ENCODE assay signal across 15 cellular contexts in the genomic region with DNA sequence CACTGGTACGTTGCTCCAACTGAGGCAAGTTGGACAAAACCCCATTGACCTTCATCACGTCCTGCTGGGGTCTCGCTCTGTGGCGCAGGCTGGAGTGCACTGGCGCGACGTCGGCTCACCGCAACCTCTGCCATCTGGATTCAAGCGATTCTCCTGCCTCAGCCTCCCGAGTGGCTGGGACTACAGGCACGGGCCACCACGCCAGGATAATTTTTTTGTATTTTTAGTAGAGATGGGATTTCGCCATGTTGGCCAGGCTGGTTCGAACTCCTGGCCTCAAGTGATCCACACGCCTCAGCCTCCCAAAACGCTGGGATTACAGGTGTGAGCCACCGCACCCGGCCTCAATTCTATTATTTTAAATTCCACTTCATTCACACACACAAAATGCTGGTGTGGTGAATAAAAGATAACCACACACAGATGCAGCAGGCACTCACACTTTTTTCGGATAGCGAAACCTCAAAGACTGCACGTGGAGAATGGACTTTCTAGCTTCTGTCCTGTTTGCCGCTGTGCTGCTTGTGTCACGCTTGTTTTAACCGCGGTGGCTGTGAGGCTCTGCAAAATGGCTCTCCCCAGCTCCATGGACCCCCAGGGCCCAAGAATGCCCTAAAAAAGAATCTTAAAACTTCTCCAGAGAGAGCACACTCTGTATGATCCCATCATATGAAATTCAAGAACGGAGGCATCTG. TPM values are rescaled to one million over a fixed set of nuclear protein-coding genes. Genes with fewer than 3 reads are reported as not detected.
A peak's percentile ranks its signal among the peaks of the same experiment; 100 is the strongest.
DNase-seq lines count a peak whose midpoint lies in the region; ATAC-seq and TF ChIP-seq lines count a peak whose summit lies in the region.
"Had no signal": no experiment of that assay in that cellular context is flagged by ENCODE, and none has a peak within 500 bp of the region (broad histone marks: within the 10 kb centered on the region; RNA-seq: fewer than 3 reads in every experiment).

No MANE protein-coding gene starts in this region.

- H3K27ac ChIP-seq in AG04450 (ENCODE audit: low read depth, low read length), result peak overlapping the region; percentile 98
- H3K27ac ChIP-seq in brain microvascular endothelial cell, result peak overlapping the region; percentile 93
- peak overlapping the region; percentile 43 to 76 for H3K27ac ChIP-seq in lung (ENCODE audit: low read depth in 1 of 2, low read length in 1 of 2)

- in situ Hi-C loops in brain microvascular endothelial cell (cut with HindIII; ENCODE audit: low pct_ligation_motif_present, low sequenced_read_pairs), result no loop called here

- no peak overlapping the region for H3K4me2 ChIP-seq in skeletal muscle satellite cell (ENCODE audit: low read length)

- H3K4me1 Mint-ChIP-seq in naive thymus-derived CD8-positive, alpha-beta T cell, result no peaks in the 10 kb centered on the region
- H3K4me1 Mint-ChIP-seq: activated CD4-positive, alpha-beta T cell treated with anti-CD3 and anti-CD28 coated beads, Interleukin-2, amount 10 ng/mL, durations not matched to agents 7 days and 5 days had no signal

- H3K4me3 Mint-ChIP-seq in naive thymus-derived CD8-positive, alpha-beta T cell, result no peak overlapping the region
- H3K4me3 Mint-ChIP-seq: activated CD4-positive, alpha-beta T cell treated with anti-CD3 and anti-CD28 coated beads, Interleukin-2, amount 10 ng/mL, durations not matched to agents 7 days and 5 days; activated T-helper 1 cell treated with anti-CD3 and anti-CD28 coated beads, Interleukin-12 subunit alpha, Interleukin-12 subunit beta, Interleukin-2, Interleukin-4 antibody, amounts not matched to agents 30 ng/mL and 10 ng/mL and 1 ng/mL, durations not matched to agents 14 hours and 24 hours and 36 hours; natural killer cell treated with Interleukin-12 subunit alpha and Interleukin-12 subunit beta and Interleukin-15 and Interleukin-18, amount 100 ng/mL, for 72 hours had no signal

- no peak overlapping the region for H3K27ac Mint-ChIP-seq in naive thymus-derived CD8-positive, alpha-beta T cell
- H3K27ac Mint-ChIP-seq: activated CD4-positive, alpha-beta T cell treated with anti-CD3 and anti-CD28 coated beads, Interleukin-2, amount 10 ng/mL, durations not matched to agents 7 days and 5 days; activated T-helper 1 cell treated with anti-CD3 and anti-CD28 coated beads, Interleukin-12 subunit alpha, Interleukin-12 subunit beta, Interleukin-2, Interleukin-4 antibody, amounts not matched to agents 30 ng/mL and 10 ng/mL and 1 ng/mL, durations not matched to agents 14 hours and 24 hours and 36 hours; natural killer cell treated with Interleukin-12 subunit alpha and Interleukin-12 subunit beta and Interleukin-15 and Interleukin-18, amount 100 ng/mL, for 72 hours had no signal

- H3K9me3 Mint-ChIP-seq in naive thymus-derived CD8-positive, alpha-beta T cell, result no peaks in the 10 kb centered on the region
- H3K9me3 Mint-ChIP-seq: activated CD4-positive, alpha-beta T cell treated with anti-CD3 and anti-CD28 coated beads, Interleukin-2, amount 10 ng/mL, durations not matched to agents 7 days and 5 days; activated T-helper 1 cell treated with anti-CD3 and anti-CD28 coated beads, Interleukin-12 subunit alpha, Interleukin-12 subunit beta, Interleukin-2, Interleukin-4 antibody, amounts not matched to agents 30 ng/mL and 10 ng/mL and 1 ng/mL, durations not matched to agents 14 hours and 24 hours and 36 hours; natural killer cell treated with Interleukin-12 subunit alpha and Interleukin-12 subunit beta and Interleukin-15 and Interleukin-18, amount 100 ng/mL, for 72 hours had no signal

- POLR2A ChIA-PET in AG04450 (lab: Yijun Ruan, JAX), result interaction anchor here (0.6 to 1.6 kb wide), 11 partner anchors 11 to 467 kb away, joined by 3 to 10 read pairs (median 5); partner anchors contain the start of genes COL4A1 and COL4A2
- POLR2A ChIA-PET in naive thymus-derived CD8-positive, alpha-beta T cell (lab: Charles Lee), result no interaction called here

- TF ChIP-seq CTCF in AG04450 (IDR thresholded peaks at IDR 0.05; ENCODE audit: low read depth, low read length) (no peak), brain microvascular endothelial cell (IDR thresholded peaks at IDR 0.05; ENCODE audit: low read depth, low read length, missing control alignments) (no peak), lung (IDR thresholded peaks at IDR 0.05; ENCODE audit: control extremely low read depth, extremely low read depth) (no peak)

- no peaks in the 10 kb centered on the region for H3K36me3 Mint-ChIP-seq in naive thymus-derived CD8-positive, alpha-beta T cell
- H3K36me3 Mint-ChIP-seq: natural killer cell treated with Interleukin-12 subunit alpha and Interleukin-12 subunit beta and Interleukin-15 and Interleukin-18, amount 100 ng/mL, for 72 hours had no signal

- peak overlapping the region; percentile 24 for H3K9ac ChIP-seq in skeletal muscle satellite cell (ENCODE audit: low read depth, low read length)

- no peak for ATAC-seq in lung (ENCODE audit: insufficient read depth, low FRiP score)
- no peak for ATAC-seq in naive thymus-derived CD8-positive, alpha-beta T cell
- ATAC-seq in HG02870 (IDR thresholded peaks at IDR 0.05; ENCODE audit: unreplicated experiment), result no peak
- ATAC-seq in HG02852 (IDR thresholded peaks at IDR 0.05; ENCODE audit: unreplicated experiment), result no peak
- no peak for ATAC-seq in HG03442 (IDR thresholded peaks at IDR 0.05; ENCODE audit: unreplicated experiment)
- ATAC-seq: natural killer cell treated with Interleukin-12 subunit alpha and Interleukin-12 subunit beta and Interleukin-15 and Interleukin-18, amount 100 ng/mL, for 72 hours had no signal

- H3K27me3 Mint-ChIP-seq in naive thymus-derived CD8-positive, alpha-beta T cell, result peaks cover 0 to 13% (median 4%) of the 10 kb centered on the region in 5 donors

- DNase-seq in AG04450 (ENCODE audit: low read depth, low spot score) (no peak), brain microvascular endothelial cell (no peak), lung (ENCODE audit: low spot score) (peak; percentile 17)
- no peak for DNase-seq in naive thymus-derived CD8-positive, alpha-beta T cell
- DNase-seq: activated CD4-positive, alpha-beta T cell treated with anti-CD3 and anti-CD28 coated beads, Interleukin-2, amount 10 ng/mL, durations not matched to agents 7 days and 5 days; effector memory CD4-positive, alpha-beta T cell; NCI-H187; small intestine; substantia nigra had no signal

- WGBS in lung, 2 donors, result 93 to 94% methylated on average over 27 of the region's 27 CpGs

- CTCF ChIA-PET in AG04450 (lab: Charles Lee), result interaction anchor here (0.9 to 2.7 kb wide), 7 partner anchors 13 to 207 kb away, joined by 3 to 15 read pairs (median 5); no protein-coding TSS in a partner anchor

- H3K9me3 ChIP-seq in AG04450 (ENCODE audit: control insufficient read depth, insufficient read depth, low read length), result peaks cover 5% of the 10 kb centered on the region; the same call in 1 of the 2 replicates
- no peaks in the 10 kb centered on the region for H3K9me3 ChIP-seq in lung (ENCODE audit: control insufficient read depth in 2 of 2, insufficient read depth in 1 of 2, low read length in 1 of 2)
- no peaks in the 10 kb centered on the region for H3K9me3 ChIP-seq in skeletal muscle satellite cell (replicated peaks; ENCODE audit: low read length)

- H3K27me3 ChIP-seq in AG04450 (ENCODE audit: control insufficient read depth, insufficient read depth, low read length), result no peaks in the 10 kb centered on the region
- H3K27me3 ChIP-seq in brain microvascular endothelial cell (replicated peaks), result no peaks in the 10 kb centered on the region
- no peaks in the 10 kb centered on the region for H3K27me3 ChIP-seq in lung (ENCODE audit: control insufficient read depth, insufficient read depth)
- no peaks in the 10 kb centered on the region for H3K27me3 ChIP-seq in skeletal muscle satellite cell (ENCODE audit: control insufficient read depth, insufficient read depth, low read length)

- H3K4me1 ChIP-seq in lung (ENCODE audit: control insufficient read depth in 2 of 2, insufficient read depth in 2 of 2, low read length in 2 of 2) (peaks cover 25 to 27% of the 10 kb centered on the region in 2 donors), skeletal muscle satellite cell (ENCODE audit: control insufficient read depth, insufficient read depth, low read length) (peaks cover 67% of the 10 kb centered on the region)

- H3K36me3 ChIP-seq in brain microvascular endothelial cell (replicated peaks) (peaks cover 49% of the 10 kb centered on the region), lung (ENCODE audit: control insufficient read depth in 2 of 2, insufficient read depth in 2 of 2, low read length in 2 of 2) (no peaks in the 10 kb centered on the region), skeletal muscle satellite cell (ENCODE audit: insufficient read depth, low read length) (peaks cover 6% of the 10 kb centered on the region)

- H3K4me3 ChIP-seq in AG04450 (ENCODE audit: low read depth, low read length), result no peak overlapping the region
- H3K4me3 ChIP-seq in brain microvascular endothelial cell (ENCODE audit: low read depth, low read length), result no peak overlapping the region
- H3K4me3 ChIP-seq in lung, result no peak overlapping the region
- no peak overlapping the region for H3K4me3 ChIP-seq in skeletal muscle satellite cell (ENCODE audit: low read length)

RNA-seq across cellular contexts. Expression of gene COL4A1, which starts 58.4 kb away (rescaled TPM):
- polyA plus RNA-seq in AG04450 (2011; rRNA removed) (206 and 210 TPM in 2 replicates), lung (100 to 1,000 TPM; 114 to 310 TPM)
- polyA minus RNA-seq in AG04450 (2011; rRNA and poly(A)+ RNA removed), result 207 and 224 TPM in 2 replicates
- total RNA-seq in lung, result 1,000 to 10,000 TPM in 1 of 2 donors, 100 to 1,000 TPM in 1; 326 to 1,051 TPM
- total RNA-seq in skeletal muscle satellite cell (2012; rRNA removed), result 112 and 149 TPM in 2 replicates
- total RNA-seq in naive thymus-derived CD8-positive, alpha-beta T cell, result not detected
- not detected for polyA plus RNA-seq in naive thymus-derived CD8-positive, alpha-beta T cell
- total RNA-seq: activated T-helper 1 cell treated with anti-CD3 and anti-CD28 coated beads, Interleukin-12 subunit alpha, Interleukin-12 subunit beta, Interleukin-2, Interleukin-4 antibody, amounts not matched to agents 30 ng/mL and 10 ng/mL and 1 ng/mL, durations not matched to agents 14 hours and 24 hours and 36 hours; natural killer cell treated with Interleukin-12 subunit alpha and Interleukin-12 subunit beta and Interleukin-15 and Interleukin-18, amount 100 ng/mL, for 72 hours had no signal

RNA-seq across cellular contexts. Expression of gene COL4A2, which starts 58.5 kb away (rescaled TPM):
- polyA plus RNA-seq in AG04450 (2011; rRNA removed) (208 and 248 TPM in 2 replicates), lung (100 to 1,000 TPM; 169 to 264 TPM)
- polyA minus RNA-seq in AG04450 (2011; rRNA and poly(A)+ RNA removed), result 167 and 215 TPM in 2 replicates
- 100 to 1,000 TPM; 414 to 627 TPM for total RNA-seq in lung
- 75.5 and 113 TPM in 2 replicates for total RNA-seq in skeletal muscle satellite cell (2012; rRNA removed)
- not detected for total RNA-seq in naive thymus-derived CD8-positive, alpha-beta T cell
- polyA plus RNA-seq in naive thymus-derived CD8-positive, alpha-beta T cell, result not detected
- total RNA-seq: activated CD4-positive, alpha-beta T cell treated with anti-CD3 and anti-CD28 coated beads, Interleukin-2, amount 10 ng/mL, durations not matched to agents 7 days and 5 days; activated T-helper 1 cell treated with anti-CD3 and anti-CD28 coated beads, Interleukin-12 subunit alpha, Interleukin-12 subunit beta, Interleukin-2, Interleukin-4 antibody, amounts not matched to agents 30 ng/mL and 10 ng/mL and 1 ng/mL, durations not matched to agents 14 hours and 24 hours and 36 hours; natural killer cell treated with Interleukin-12 subunit alpha and Interleukin-12 subunit beta and Interleukin-15 and Interleukin-18, amount 100 ng/mL, for 72 hours had no signal

Comparison
In these comparisons a context has a peak if more than half of its experiments do, and no peak if none do; other contexts are left out.
1. RNA of gene COL4A1, which starts 58.4 kb away (polyA plus RNA-seq): 114 to 310 TPM in lung and 206 to 210 TPM in AG04450; not detected in naive thymus-derived CD8-positive, alpha-beta T cell; every median in the first group is over 100 times any median in the second.
2. RNA of gene COL4A2, which starts 58.5 kb away (polyA plus RNA-seq): 169 to 264 TPM in lung and 208 to 248 TPM in AG04450; not detected in naive thymus-derived CD8-positive, alpha-beta T cell; every median in the first group is over 100 times any median in the second.
3. Peak in every context shown above with its lines, with median percentiles within 50 percentile points of each other: H3K27ac ChIP-seq.